In the genomic region with DNA sequence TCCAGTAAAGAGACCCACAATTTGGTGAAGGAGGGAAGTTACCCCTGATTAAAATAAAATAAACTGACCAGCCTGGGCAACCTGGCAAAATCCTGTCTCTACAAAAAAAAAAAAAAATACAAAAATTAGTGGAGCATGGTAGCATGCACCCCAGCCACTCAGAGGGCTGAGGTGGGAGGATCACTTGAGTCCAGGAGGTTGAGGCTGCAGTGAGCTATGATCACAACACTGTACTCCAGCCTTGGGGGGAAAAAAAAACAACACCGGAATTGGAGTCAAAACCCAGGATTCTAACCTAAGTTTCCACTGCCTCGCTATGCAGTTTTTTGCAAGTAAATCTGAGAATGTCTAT, we compare ENCODE assay signal across 23 cellular contexts.
"Had no signal": no experiment of that assay in that cellular context is flagged by ENCODE, and none has a peak within 500 bp of the region (broad histone marks: within the 10 kb centered on the region; RNA-seq: fewer than 3 reads in every experiment).

No MANE protein-coding gene starts in this region.

- H3K9me3 ChIP-seq: adrenal gland, body of pancreas, breast epithelium had no signal

- H3K27me3 Mint-ChIP-seq: activated naive CD4-positive, alpha-beta T cell treated with anti-CD3 and anti-CD28 coated beads, Interleukin-2, amount 50 U/mL, for 24 hours; activated naive CD8-positive, alpha-beta T cell treated with anti-CD3 and anti-CD28 coated beads, Interleukin-2, amount 10 ng/mL, durations not matched to agents 7 days and 5 days; activated T-cell treated with anti-CD3 and anti-CD28 coated beads, Interleukin-2, amount 50 U/mL, for 24 hours had no signal

- ATAC-seq: activated CD8-positive, alpha-beta T cell treated with anti-CD3 and anti-CD28 coated beads, Interleukin-2, amount 10 ng/mL, durations not matched to agents 7 days and 5 days; body of pancreas; K562 had no signal

- H3K4me1 ChIP-seq: adrenal gland, body of pancreas, breast epithelium had no signal

- H3K4me3 ChIP-seq: adrenal gland, body of pancreas, breast epithelium, K562 had no signal

- H3K27ac Mint-ChIP-seq: activated CD8-positive, alpha-beta T cell treated with anti-CD3 and anti-CD28 coated beads, Interleukin-2, amount 10 ng/mL, durations not matched to agents 7 days and 5 days; activated naive CD4-positive, alpha-beta T cell treated with anti-CD3 and anti-CD28 coated beads, Interleukin-2, amount 50 U/mL, for 24 hours; activated naive CD8-positive, alpha-beta T cell treated with anti-CD3 and anti-CD28 coated beads, Interleukin-2, amount 10 ng/mL, durations not matched to agents 7 days and 5 days; activated T-helper 2 cell treated with anti-CD3 and anti-CD28 coated beads, Interferon-gamma antibody, Interleukin-2, Interleukin-4, amounts not matched to agents 10 μg/mL and 5 μg/mL and 100 μg/mL, durations not matched to agents 14 hours and 24 hours and 36 hours had no signal

- H3K4me3 Mint-ChIP-seq: activated CD8-positive, alpha-beta T cell treated with anti-CD3 and anti-CD28 coated beads, Interleukin-2, amount 10 ng/mL, durations not matched to agents 7 days and 5 days; activated naive CD4-positive, alpha-beta T cell treated with anti-CD3 and anti-CD28 coated beads, Interleukin-2, amount 50 U/mL, for 24 hours; activated naive CD8-positive, alpha-beta T cell treated with anti-CD3 and anti-CD28 coated beads, Interleukin-2, amount 10 ng/mL, durations not matched to agents 7 days and 5 days; activated T-cell treated with anti-CD3 and anti-CD28 coated beads, Interleukin-2, amount 50 U/mL, for 24 hours had no signal

- H3K27ac ChIP-seq: adrenal gland, body of pancreas, breast epithelium, WERI-Rb-1 had no signal

- H3K9me3 Mint-ChIP-seq: activated naive CD4-positive, alpha-beta T cell treated with anti-CD3 and anti-CD28 coated beads, Interleukin-2, amount 50 U/mL, for 24 hours; activated naive CD8-positive, alpha-beta T cell treated with anti-CD3 and anti-CD28 coated beads, Interleukin-2, amount 10 ng/mL, durations not matched to agents 7 days and 5 days; activated T-cell treated with anti-CD3 and anti-CD28 coated beads, Interleukin-2, amount 50 U/mL, for 24 hours; activated T-helper 2 cell treated with anti-CD3 and anti-CD28 coated beads, Interferon-gamma antibody, Interleukin-2, Interleukin-4, amounts not matched to agents 10 μg/mL and 5 μg/mL and 100 μg/mL, durations not matched to agents 14 hours and 24 hours and 36 hours had no signal

- H3K36me3 ChIP-seq: breast epithelium had no signal

- DNase-seq: activated CD4-positive, alpha-beta T cell treated with anti-CD3 and anti-CD28 coated beads for 1 hour; activated CD4-positive, alpha-beta T cell treated with anti-CD3 and anti-CD28 coated beads for 48 hours; activated CD4-positive, alpha-beta T cell treated with anti-CD3 and anti-CD28 coated beads, Interleukin-2, amount 50 U/mL, for 4 hours; activated CD4-positive, CD25-positive, alpha-beta regulatory T cell; activated CD8-positive, alpha-beta T cell treated with anti-CD3 and anti-CD28 coated beads, Interleukin-2, amount 10 ng/mL, durations not matched to agents 7 days and 5 days; activated gamma-delta T cell; activated naive CD4-positive, alpha-beta T cell treated with Interleukin-2 at 50 U/mL for 16 hours; activated naive CD8-positive, alpha-beta T cell treated with anti-CD3 and anti-CD28 coated beads, Interleukin-2, amount 10 ng/mL, durations not matched to agents 7 days and 5 days; activated T-cell treated with anti-CD3 and anti-CD28 coated beads, Interleukin-2, amount 50 U/mL, for 24 hours; body of pancreas; NCI-H1436; NCI-H1694; NCI-H2029; NCI-H226; NCI-H524 treated with DMSO at 0.1 percent for 48 hours; Right ventricle myocardium superior; T1000; WERI-Rb-1 had no signal

- H3K4me1 Mint-ChIP-seq: activated naive CD4-positive, alpha-beta T cell treated with anti-CD3 and anti-CD28 coated beads, Interleukin-2, amount 50 U/mL, for 24 hours; activated naive CD8-positive, alpha-beta T cell treated with anti-CD3 and anti-CD28 coated beads, Interleukin-2, amount 10 ng/mL, durations not matched to agents 7 days and 5 days had no signal
